Comparison of ENCODE assay signal across 2 cellular contexts in the genomic region with DNA sequence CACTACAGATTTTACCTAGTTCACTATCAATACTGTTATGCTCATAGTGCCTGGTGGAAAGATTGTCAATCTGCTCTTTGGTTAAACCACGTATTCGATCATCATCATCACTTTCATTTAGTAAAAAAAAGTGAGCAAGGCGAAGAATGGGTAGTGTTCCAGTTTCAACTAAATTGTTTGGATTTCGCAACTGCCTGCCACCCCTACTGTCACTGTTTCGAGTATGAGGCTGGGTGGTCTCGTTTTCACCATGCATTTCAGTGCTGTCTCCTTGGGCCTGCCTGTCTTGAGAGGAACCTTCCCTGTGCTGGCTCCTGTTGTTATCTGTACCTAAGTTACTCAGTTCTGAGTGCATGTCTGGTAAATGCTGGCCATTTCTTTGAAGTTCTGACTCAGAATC.
TF ChIP-seq lines count a peak whose summit lies in the region.

No MANE protein-coding gene starts in this region.

TF ChIP-seq in IMR-90, 13 proteins besides CTCF, POLR2A, EP300 and RAD21:
- no peak for TF ChIP-seq CHD1 (IDR thresholded peaks at IDR 0.05; ENCODE audit: low read depth, low read length)
- TF ChIP-seq CEBPB (IDR thresholded peaks at IDR 0.05; ENCODE audit: low read depth, low read length), result peak; percentile 64

TF ChIP-seq in K562, 482 proteins besides CTCF, POLR2A, EP300 and RAD21:
- TF ChIP-seq CEBPB (tag; IDR thresholded peaks at IDR 0.05) (peak; percentile 34; the same call in 1 of the 2 replicates), BRF1 (IDR thresholded peaks at IDR 0.05; ENCODE audit: borderline replicate concordance, extremely low read depth, insufficient read length) (no peak), ZBTB1 (CRISPR knock-in tag; IDR thresholded peaks at IDR 0.05; ENCODE audit: borderline replicate concordance, low read depth) (no peak)
TF ChIP-seq in K562: peak in this region for 1.
